Comparison of ENCODE assay signal across 8 cellular contexts in genomic region chr5:142012186-142012785, GRCh38. TPM values are rescaled to one million over a fixed set of nuclear protein-coding genes. Genes with fewer than 3 reads are reported as not detected.
DNase-seq lines count a peak whose midpoint lies in the region; ATAC-seq and TF ChIP-seq lines count a peak whose summit lies in the region.

No MANE protein-coding gene starts in this region.

- H3K27ac ChIP-seq in brain microvascular endothelial cell (peak overlapping the region; percentile 51), smooth muscle cell (ENCODE audit: low read depth) (no peak overlapping the region)

- H3K36me3 ChIP-seq in brain microvascular endothelial cell (replicated peaks) (no peaks in the 10 kb centered on the region), smooth muscle cell (ENCODE audit: low read depth) (no peaks in the 10 kb centered on the region)

- TF ChIP-seq CTCF in brain microvascular endothelial cell (IDR thresholded peaks at IDR 0.05; ENCODE audit: low read depth, low read length, missing control alignments) = peak; percentile 72
- TF ChIP-seq CTCF in smooth muscle cell (IDR thresholded peaks at IDR 0.05; ENCODE audit: borderline replicate concordance, insufficient read depth, poor library complexity, severe bottlenecking) = peak; percentile 30

- H3K4me2 ChIP-seq in smooth muscle cell = peak overlapping the region; percentile 91

- H3K36me3 Mint-ChIP-seq in T-helper 1 cell treated with Interleukin-12 subunit alpha and Interleukin-12 subunit beta and Interleukin-4 antibody, amounts not matched to agents 30 μg/mL and 1 μg/mL, for 36 hours (ENCODE audit: low read depth) = peaks cover 21% of the 10 kb centered on the region

- peak overlapping the region; percentile 79 for H3K27ac Mint-ChIP-seq in T-helper 1 cell treated with Interleukin-12 subunit alpha and Interleukin-12 subunit beta and Interleukin-4 antibody, amounts not matched to agents 30 μg/mL and 1 μg/mL, for 36 hours

- no peaks in the 10 kb centered on the region for H3K9me3 Mint-ChIP-seq in T-helper 1 cell treated with Interleukin-12 subunit alpha and Interleukin-12 subunit beta and Interleukin-4 antibody, amounts not matched to agents 30 μg/mL and 1 μg/mL, for 36 hours

- H3K4me1 ChIP-seq in smooth muscle cell (ENCODE audit: low read depth) = peaks cover 11% of the 10 kb centered on the region

- H3K4me3 ChIP-seq in brain microvascular endothelial cell (ENCODE audit: low read depth, low read length) (peak overlapping the region; percentile 79), smooth muscle cell (peak overlapping the region; percentile 84)

- peaks cover 12% of the 10 kb centered on the region for H3F3A ChIP-seq in smooth muscle cell (ENCODE audit: low read depth)

- CTCF ChIA-PET in HEK293T (lab: Yijun Ruan, JAX) = interaction anchor here (0.5 to 4.4 kb wide), 25 partner anchors 9 to 751 kb away, joined by 3 to 57 read pairs (median 5); partner anchors contain the start of genes NDFIP1 and RNF14

- in situ Hi-C loops in brain microvascular endothelial cell (cut with HindIII; ENCODE audit: low pct_ligation_motif_present, low sequenced_read_pairs) = no loop called here

- DNase-seq in AML-193 (lab: John Stamatoyannopoulos, UW) = peak; percentile 23 to 32
- DNase-seq in HEK293T (ENCODE audit: extremely low spot score) = peak; percentile 67
- DNase-seq in brain microvascular endothelial cell = no peak
- peak; percentile 54 for DNase-seq in inferior parietal cortex (ENCODE audit: extremely low spot score)
- no peak for DNase-seq in smooth muscle cell (lab: John Stamatoyannopoulos, UW; ENCODE audit: unreplicated experiment)
- DNase-seq in DMS79 (lab: John Stamatoyannopoulos, UW) = no peak

- peaks cover 64% of the 10 kb centered on the region for H3K4me1 Mint-ChIP-seq in T-helper 1 cell treated with Interleukin-12 subunit alpha and Interleukin-12 subunit beta and Interleukin-4 antibody, amounts not matched to agents 30 μg/mL and 1 μg/mL, for 36 hours (ENCODE audit: low read depth)

- peak overlapping the region; percentile 87 for H2AFZ ChIP-seq in smooth muscle cell (ENCODE audit: low read depth)

- WGBS in smooth muscle cell (ENCODE audit: low lambda C conversion rate) = 15% methylated on average over 18 of the region's 18 CpGs

- H3K27me3 Mint-ChIP-seq in T-helper 1 cell treated with Interleukin-12 subunit alpha and Interleukin-12 subunit beta and Interleukin-4 antibody, amounts not matched to agents 30 μg/mL and 1 μg/mL, for 36 hours (ENCODE audit: low read depth) = no peaks in the 10 kb centered on the region

- peak overlapping the region; percentile 81 for H3K4me3 Mint-ChIP-seq in T-helper 1 cell treated with Interleukin-12 subunit alpha and Interleukin-12 subunit beta and Interleukin-4 antibody, amounts not matched to agents 30 μg/mL and 1 μg/mL, for 36 hours

- POLR2A ChIA-PET in HEK293T (lab: Yijun Ruan, JAX) = interaction anchor here (0.6 to 3.8 kb wide), 19 partner anchors 9 to 155 kb away, joined by 3 to 33 read pairs (median 3); partner anchors contain the start of genes NDFIP1 and RNF14

- H3K27me3 ChIP-seq in brain microvascular endothelial cell (replicated peaks) (no peaks in the 10 kb centered on the region), smooth muscle cell (ENCODE audit: low read depth) (no peaks in the 10 kb centered on the region)

- no peaks in the 10 kb centered on the region for H4K20me1 ChIP-seq in smooth muscle cell (ENCODE audit: low read depth)

- ATAC-seq in HG03135 (IDR thresholded peaks at IDR 0.05; ENCODE audit: unreplicated experiment) = no peak

- H3K79me2 ChIP-seq in smooth muscle cell (ENCODE audit: low read depth) = no peaks in the 10 kb centered on the region

- no peaks in the 10 kb centered on the region for H3K9me3 ChIP-seq in smooth muscle cell (replicated peaks; ENCODE audit: low read depth)

- peak overlapping the region; percentile 92 for H3K9ac ChIP-seq in smooth muscle cell (ENCODE audit: low read depth)

TF ChIP-seq in HEK293T, 16 proteins besides CTCF, POLR2A, EP300 and RAD21:
- no peak for TF ChIP-seq FOXA1 (IDR thresholded peaks at IDR 0.05)
- TF ChIP-seq ARNT (IDR thresholded peaks at IDR 0.05) = no peak
- no peak for TF ChIP-seq SUZ12 (IDR thresholded peaks at IDR 0.05)
- no peak for TF ChIP-seq ZNF384 (IDR thresholded peaks at IDR 0.05)
- no peak for TF ChIP-seq TARDBP (IDR thresholded peaks at IDR 0.05)
- TF ChIP-seq FOXK2 (IDR thresholded peaks at IDR 0.05) = no peak
- no peak for TF ChIP-seq SP1 (IDR thresholded peaks at IDR 0.05)
- TF ChIP-seq BHLHE40 (IDR thresholded peaks at IDR 0.05; ENCODE audit: borderline replicate concordance) = no peak

RNA-seq across cellular contexts. Expression of gene GNPDA1, which starts 0.5 kb away (rescaled TPM):
- 20.7 and 29.6 TPM in 2 replicates for total RNA-seq in smooth muscle cell
- polyA plus RNA-seq in smooth muscle cell = 28.3 and 30.3 TPM in 2 replicates

RNA-seq across cellular contexts. Expression of gene RNF14, which starts 43.4 kb away (rescaled TPM):
- 75.9 and 76.4 TPM in 2 replicates for total RNA-seq in smooth muscle cell
- 43.8 and 45.1 TPM in 2 replicates for polyA plus RNA-seq in smooth muscle cell

RNA-seq across cellular contexts. Expression of gene PCDH12, which starts 54.3 kb away (rescaled TPM):
- total RNA-seq in smooth muscle cell = not detected in 2 replicates
- 0.21 and 0.25 TPM in 2 replicates for polyA plus RNA-seq in smooth muscle cell

Comparison
In these comparisons a context has a peak if more than half of its experiments do, and no peak if none do; other contexts are left out.
1. DNase-seq: peak in AML-193 (2 of 2), HEK293T (single experiment) and inferior parietal cortex (single experiment); none in brain microvascular endothelial cell (single experiment), smooth muscle cell (single experiment) and DMS79 (single experiment).